In the genomic region with DNA sequence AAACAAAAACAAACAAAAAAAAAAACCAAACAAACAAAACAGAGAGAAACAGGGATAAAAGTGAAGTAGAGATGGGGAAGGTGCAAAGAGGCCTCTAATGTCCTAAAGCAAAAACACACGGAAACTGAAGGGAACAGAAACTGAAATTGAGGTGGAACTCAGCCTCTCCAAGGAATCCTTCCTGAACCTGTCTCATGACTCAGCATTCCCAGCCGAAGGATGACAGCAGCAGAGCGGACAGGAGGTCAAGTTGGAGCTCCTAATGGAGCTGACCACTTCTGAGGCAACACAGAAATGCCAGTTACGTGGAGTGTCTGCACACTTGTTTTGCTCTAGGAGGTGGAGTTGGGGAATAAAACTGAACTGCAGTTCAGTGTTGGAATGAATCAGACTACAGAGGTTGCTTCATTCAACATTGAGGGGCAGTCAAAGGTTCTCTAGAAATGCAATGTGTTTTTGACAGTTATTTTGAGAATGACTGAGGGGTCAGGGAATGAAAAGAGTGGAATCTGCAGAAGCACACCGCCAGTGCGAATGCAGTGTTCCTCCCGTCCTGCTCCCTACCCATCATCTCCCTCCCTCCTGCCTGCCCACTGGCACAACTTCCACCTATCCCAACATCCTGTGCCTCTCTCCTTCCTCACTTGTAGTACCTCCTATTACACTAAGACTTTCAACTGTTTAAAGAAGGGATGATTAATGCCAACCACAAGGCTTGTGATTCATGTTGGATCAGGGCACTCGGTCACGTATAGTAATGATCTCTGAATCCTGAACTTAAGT, we compare ENCODE assay signal across 9 cellular contexts. TPM values are rescaled to one million over a fixed set of nuclear protein-coding genes. Genes with fewer than 3 reads are reported as not detected.
A peak's percentile ranks its signal among the peaks of the same experiment; 100 is the strongest.
DNase-seq lines count a peak whose midpoint lies in the region; ATAC-seq, FAIRE-seq and TF ChIP-seq lines count a peak whose summit lies in the region.
"Had no signal": no experiment of that assay in that cellular context is flagged by ENCODE, and none has a peak within 500 bp of the region (broad histone marks: within the 10 kb centered on the region; RNA-seq: fewer than 3 reads in every experiment).

No MANE protein-coding gene starts in this region.

- H3K36me3 Mint-ChIP-seq in activated T-cell treated with anti-CD3 and anti-CD28 coated beads, Interleukin-2, amount 50 U/mL, for 72 hours (ENCODE audit: insufficient read depth in 2 of 2) = peaks cover 0 to 5% of the 10 kb centered on the region in 2 donors
- peaks cover 3% of the 10 kb centered on the region for H3K36me3 Mint-ChIP-seq in CD8-positive, alpha-beta T cell

- peak; percentile 57 for FAIRE-seq in H54 (lab: Jason Lieb, UNC)
- FAIRE-seq: colon had no signal

- H3K9ac ChIP-seq in iPS-18a (ENCODE audit: low read length) = peak overlapping the region; percentile 19

- CTCF ChIA-PET in CD8-positive, alpha-beta T cell (lab: Charles Lee) = interaction anchor here (2.3 kb wide), 1 partner anchor 49 kb away, joined by 9 read pairs; no protein-coding TSS in a partner anchor

- DNase-seq in A172 (ENCODE audit: low spot score) (peak; percentile 92), H54 (ENCODE audit: insufficient read length, low spot score) (peak; percentile 76), NCI-H1930 (lab: John Stamatoyannopoulos, UW) (no peak), iPS-NIHi7 (ENCODE audit: extremely low spot score) (no peak), Kasumi-1 (lab: John Stamatoyannopoulos, UW) (no peak)
- DNase-seq in activated T-cell treated with anti-CD3 and anti-CD28 coated beads, Interleukin-2, amount 50 U/mL, for 72 hours = no peak
- no peak for DNase-seq in CD8-positive, alpha-beta T cell

- intact Hi-C loops in CD8-positive, alpha-beta T cell (cut with DNase I, micrococcal nuclease) = no loop called here

- TF ChIP-seq CTCF in CD8-positive, alpha-beta T cell (IDR thresholded peaks at IDR 0.05) = no peak

- POLR2A ChIA-PET in CD8-positive, alpha-beta T cell (lab: Charles Lee) = no interaction called here

- no peaks in the 10 kb centered on the region for H3K9me3 ChIP-seq in iPS-18a (ENCODE audit: control insufficient read depth, low read depth, low read length)
- no peaks in the 10 kb centered on the region for H3K9me3 ChIP-seq in CD8-positive, alpha-beta T cell (ENCODE audit: low read length)

- no peaks in the 10 kb centered on the region for H3K27me3 ChIP-seq in iPS-18a (ENCODE audit: control insufficient read depth, insufficient read depth, low read length)
- H3K27me3 ChIP-seq in CD8-positive, alpha-beta T cell (ENCODE audit: insufficient read depth, low read length) = no peaks in the 10 kb centered on the region

- no peaks in the 10 kb centered on the region for H3K27me3 Mint-ChIP-seq in activated T-cell treated with anti-CD3 and anti-CD28 coated beads, Interleukin-2, amount 50 U/mL, for 72 hours (ENCODE audit: low read depth)
- H3K27me3 Mint-ChIP-seq in CD8-positive, alpha-beta T cell (ENCODE audit: low read depth) = no peaks in the 10 kb centered on the region

- H3K27ac Mint-ChIP-seq in activated T-cell treated with anti-CD3 and anti-CD28 coated beads, Interleukin-2, amount 50 U/mL, for 72 hours = peak overlapping the region; percentile 88
- H3K27ac Mint-ChIP-seq in CD8-positive, alpha-beta T cell = no peak overlapping the region

- peak overlapping the region; percentile 49 to 81 for H3K4me3 Mint-ChIP-seq in activated T-cell treated with anti-CD3 and anti-CD28 coated beads, Interleukin-2, amount 50 U/mL, for 72 hours
- H3K4me3 Mint-ChIP-seq in CD8-positive, alpha-beta T cell = no peak overlapping the region

- peaks cover 95% of the 10 kb centered on the region for H3K4me1 Mint-ChIP-seq in activated T-cell treated with anti-CD3 and anti-CD28 coated beads, Interleukin-2, amount 50 U/mL, for 72 hours (ENCODE audit: low read depth)
- H3K4me1 Mint-ChIP-seq in CD8-positive, alpha-beta T cell (ENCODE audit: low read depth) = peaks cover 71% of the 10 kb centered on the region

- H3K9me3 Mint-ChIP-seq in activated T-cell treated with anti-CD3 and anti-CD28 coated beads, Interleukin-2, amount 50 U/mL, for 72 hours = no peaks in the 10 kb centered on the region
- no peaks in the 10 kb centered on the region for H3K9me3 Mint-ChIP-seq in CD8-positive, alpha-beta T cell

- 0 out of 2 replicates have a peak, but pooled peaks have one; percentile 21 for TF ChIP-seq POLR2A in H54 (IDR thresholded peaks at IDR 0.05; ENCODE audit: low read depth, low read length)

- no peaks in the 10 kb centered on the region for H3K36me3 ChIP-seq in iPS-18a (ENCODE audit: control insufficient read depth, low read depth, low read length)
- H3K36me3 ChIP-seq in CD8-positive, alpha-beta T cell (ENCODE audit: insufficient read depth, low read length) = no peaks in the 10 kb centered on the region

- H3K4me3 ChIP-seq in iPS-18a (ENCODE audit: low read length) = no peak overlapping the region
- no peak overlapping the region for H3K4me3 ChIP-seq in CD8-positive, alpha-beta T cell (ENCODE audit: low read depth, low read length)

- H3K27ac ChIP-seq in iPS-18a (ENCODE audit: low read length) = no peak overlapping the region
- H3K27ac ChIP-seq in CD8-positive, alpha-beta T cell (ENCODE audit: low read depth, low read length) = no peak overlapping the region

- peaks cover 76% of the 10 kb centered on the region for H3K4me1 ChIP-seq in iPS-18a (ENCODE audit: control insufficient read depth, low read depth, low read length)
- peaks cover 24% of the 10 kb centered on the region for H3K4me1 ChIP-seq in CD8-positive, alpha-beta T cell (ENCODE audit: insufficient read depth, low read length)

- ATAC-seq in activated T-cell treated with anti-CD3 and anti-CD28 coated beads, Interleukin-2, amount 50 U/mL, for 72 hours (replicated peaks in 1 of 2) = peak; percentile 78 to 83
- no peak for ATAC-seq in CD8-positive, alpha-beta T cell

RNA-seq across cellular contexts. Expression of a gene that starts 6.3 kb away (rescaled TPM):
- 11.4 and 19.4 TPM in 2 replicates for total RNA-seq in A172 (2014; rRNA removed; shearing (Covaris generic))
- total RNA-seq in activated T-cell treated with anti-CD3 and anti-CD28 coated beads, Interleukin-2, amount 50 U/mL, for 72 hours = 10 to 100 TPM; 21.5 to 22.8 TPM
- 10 to 100 TPM; 29.8 to 32.7 TPM for total RNA-seq in CD8-positive, alpha-beta T cell

RNA-seq across cellular contexts. Expression of a gene that starts 20.8 kb away (rescaled TPM):
- not detected in 2 replicates for total RNA-seq in A172 (2014; rRNA removed; shearing (Covaris generic))
- total RNA-seq in activated T-cell treated with anti-CD3 and anti-CD28 coated beads, Interleukin-2, amount 50 U/mL, for 72 hours = not detected
- total RNA-seq in CD8-positive, alpha-beta T cell = not detected

RNA-seq across cellular contexts. Expression of a gene that starts 54.6 kb away (rescaled TPM):
- 36.2 and 54.9 TPM in 2 replicates for total RNA-seq in A172 (2014; rRNA removed; shearing (Covaris generic))
- total RNA-seq in activated T-cell treated with anti-CD3 and anti-CD28 coated beads, Interleukin-2, amount 50 U/mL, for 72 hours = 10 to 100 TPM; 38.7 to 39.0 TPM
- 10 to 100 TPM; 45.4 to 46.2 TPM for total RNA-seq in CD8-positive, alpha-beta T cell

Comparison
In these comparisons a context has a peak if more than half of its experiments do, and no peak if none do; other contexts are left out.
1. DNase-seq: peak in A172 (single experiment) and H54 (single experiment); none in activated T-cell treated with anti-CD3 and anti-CD28 coated beads, Interleukin-2, amount 50 U/mL, for 72 hours (0 of 2), NCI-H1930 (0 of 2), iPS-NIHi7 (single experiment), CD8-positive, alpha-beta T cell (0 of 7) and Kasumi-1 (0 of 2).